In the genomic region with DNA sequence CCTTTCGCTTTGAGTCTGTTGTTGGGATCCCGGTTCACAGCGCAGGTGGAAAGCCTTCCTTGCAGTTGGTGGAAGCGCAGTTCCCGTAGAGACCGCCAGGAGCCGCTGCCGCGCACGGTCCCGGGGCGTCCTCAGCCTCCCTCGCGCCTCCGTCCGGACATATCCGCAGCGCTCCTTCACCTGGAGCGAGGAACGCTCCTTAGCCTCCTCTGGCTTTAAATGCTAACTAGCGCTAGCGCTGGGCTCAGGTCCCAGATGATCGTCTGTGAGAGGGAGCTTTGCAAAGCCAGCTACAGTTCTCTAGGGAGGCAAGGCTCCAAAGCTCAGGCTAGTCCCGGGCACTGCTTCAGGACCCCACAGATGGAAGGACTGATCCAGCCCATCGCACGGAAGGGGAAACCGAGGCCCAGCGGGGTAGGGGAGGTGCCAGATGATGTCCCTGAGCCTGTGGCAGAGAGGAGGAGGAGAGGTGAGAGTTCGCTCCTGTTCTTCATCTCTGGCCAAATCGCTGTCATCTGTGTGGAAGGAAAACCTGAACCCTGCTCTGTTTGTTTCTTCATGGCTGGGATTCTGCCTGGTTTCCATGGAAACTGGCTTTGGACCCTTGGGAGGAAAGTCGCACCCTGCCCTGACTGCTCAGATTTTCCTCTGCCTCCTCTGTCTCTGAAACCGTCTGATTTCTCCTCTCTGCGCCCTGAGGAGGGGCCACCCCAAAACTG, we compare ENCODE assay signal across 8 cellular contexts. TPM values are rescaled to one million over a fixed set of nuclear protein-coding genes. Genes with fewer than 3 reads are reported as not detected.
DNase-seq lines count a peak whose midpoint lies in the region; ATAC-seq and TF ChIP-seq lines count a peak whose summit lies in the region.

No MANE protein-coding gene starts in this region.

- H3K4me2 ChIP-seq in fibroblast of lung (ENCODE audit: extremely low read depth, insufficient read depth, low read length) = peak overlapping the region; percentile 89

- DNase-seq in COLO668 (lab: John Stamatoyannopoulos, UW; ENCODE audit: unreplicated experiment) (peak; percentile 65), HT-29 (ENCODE audit: low spot score) (peak; percentile 73), OCI-M1 (lab: John Stamatoyannopoulos, UW) (peak; percentile 84), fibroblast of lung (ENCODE audit: low read depth in 2 of 2) (peak; percentile 62 to 66)
- DNase-seq in activated T-cell treated with anti-CD3 and anti-CD28 coated beads, Interleukin-2, amount 50 U/mL, for 24 hours = peak; percentile 90
- DNase-seq in naive thymus-derived CD4-positive, alpha-beta T cell = peak; percentile 55 to 86 (median 75)
- DNase-seq in stimulated activated effector memory CD8-positive, alpha-beta T cell treated with anti-CD3 and anti-CD28 coated beads, Interleukin-12 subunit alpha, Interleukin-12 subunit beta, amount 100 ng/mL, for 72 hours (ENCODE audit: low spot score in 2 of 2) = peak; percentile 85 to 91

- H3K27me3 Mint-ChIP-seq in activated T-cell treated with anti-CD3 and anti-CD28 coated beads, Interleukin-2, amount 50 U/mL, for 24 hours = peaks cover 18% of the 10 kb centered on the region
- peaks cover 0 to 33% (median 10%) of the 10 kb centered on the region in 5 donors for H3K27me3 Mint-ChIP-seq in naive thymus-derived CD4-positive, alpha-beta T cell

- peaks cover 5% of the 10 kb centered on the region for H3K4me1 Mint-ChIP-seq in activated T-cell treated with anti-CD3 and anti-CD28 coated beads, Interleukin-2, amount 50 U/mL, for 24 hours (ENCODE audit: low read depth)
- H3K4me1 Mint-ChIP-seq in naive thymus-derived CD4-positive, alpha-beta T cell = peaks cover 0 to 16% (median 5%) of the 10 kb centered on the region in 7 donors
- peaks cover 6% of the 10 kb centered on the region for H3K4me1 Mint-ChIP-seq in stimulated activated effector memory CD8-positive, alpha-beta T cell treated with anti-CD3 and anti-CD28 coated beads, Interleukin-12 subunit alpha, Interleukin-12 subunit beta, amount 100 ng/mL, for 72 hours

- H3K9ac ChIP-seq in fibroblast of lung (ENCODE audit: insufficient read depth, low read length) = peak overlapping the region; percentile 40

- H3K9me3 Mint-ChIP-seq in activated T-cell treated with anti-CD3 and anti-CD28 coated beads, Interleukin-2, amount 50 U/mL, for 24 hours = no peaks in the 10 kb centered on the region
- no peaks in the 10 kb centered on the region for H3K9me3 Mint-ChIP-seq in naive thymus-derived CD4-positive, alpha-beta T cell
- no peaks in the 10 kb centered on the region for H3K9me3 Mint-ChIP-seq in stimulated activated effector memory CD8-positive, alpha-beta T cell treated with anti-CD3 and anti-CD28 coated beads, Interleukin-12 subunit alpha, Interleukin-12 subunit beta, amount 100 ng/mL, for 72 hours

- CTCF ChIA-PET in naive thymus-derived CD4-positive, alpha-beta T cell (lab: Charles Lee) = interaction anchor here (0.5 to 8.0 kb wide), 7 partner anchors 9 to 206 kb away, joined by 3 to 83 read pairs (median 3); no protein-coding TSS in a partner anchor

- peaks cover 4% of the 10 kb centered on the region for H3K27me3 ChIP-seq in fibroblast of lung (ENCODE audit: control insufficient read depth, insufficient read depth, low read length)
- H3K27me3 ChIP-seq in naive thymus-derived CD4-positive, alpha-beta T cell (ENCODE audit: control insufficient read depth in 2 of 2, insufficient read depth in 2 of 2, low read length in 2 of 2) = no peaks in the 10 kb centered on the region

- intact Hi-C loops in naive thymus-derived CD4-positive, alpha-beta T cell (cut with micrococcal nuclease) = loop anchor here (1.0 to 5.0 kb wide), 7 partner anchors 25 to 1622 kb away; no protein-coding TSS in a partner anchor

- peaks cover 14% of the 10 kb centered on the region for H3K4me1 ChIP-seq in fibroblast of lung (ENCODE audit: control insufficient read depth, extremely low read depth, insufficient read depth, low read length)
- H3K4me1 ChIP-seq in naive thymus-derived CD4-positive, alpha-beta T cell (ENCODE audit: control insufficient read depth in 2 of 2, insufficient read depth in 2 of 2, low read length in 2 of 2) = no peaks in the 10 kb centered on the region

- no peaks in the 10 kb centered on the region for H3K36me3 ChIP-seq in fibroblast of lung (ENCODE audit: control insufficient read depth, insufficient read depth, low read length)
- no peaks in the 10 kb centered on the region for H3K36me3 ChIP-seq in naive thymus-derived CD4-positive, alpha-beta T cell (ENCODE audit: control insufficient read depth in 2 of 3, insufficient read depth in 3 of 3, low read length in 3 of 3)

- no peaks in the 10 kb centered on the region for H3K9me3 ChIP-seq in fibroblast of lung (ENCODE audit: control insufficient read depth, insufficient read depth, low read depth, low read length)
- H3K9me3 ChIP-seq in naive thymus-derived CD4-positive, alpha-beta T cell (ENCODE audit: control insufficient read depth in 2 of 3, low read length in 3 of 3) = no peaks in the 10 kb centered on the region

- no peaks in the 10 kb centered on the region for H4K20me1 ChIP-seq in fibroblast of lung (ENCODE audit: control insufficient read depth, extremely low read depth, insufficient read depth, low read length)

- H3K27ac Mint-ChIP-seq in activated T-cell treated with anti-CD3 and anti-CD28 coated beads, Interleukin-2, amount 50 U/mL, for 24 hours = no peak overlapping the region
- H3K27ac Mint-ChIP-seq in naive thymus-derived CD4-positive, alpha-beta T cell = no peak overlapping the region
- no peak overlapping the region for H3K27ac Mint-ChIP-seq in stimulated activated effector memory CD8-positive, alpha-beta T cell treated with anti-CD3 and anti-CD28 coated beads, Interleukin-12 subunit alpha, Interleukin-12 subunit beta, amount 100 ng/mL, for 72 hours

- TF ChIP-seq CTCF in fibroblast of lung (conservative IDR thresholded peaks at IDR 0.05 in 1 of 2, IDR thresholded peaks at IDR 0.05 in 1 of 2; ENCODE audit: low read depth in 1 of 2, low read length in 2 of 2) = peak; percentile 94 to 100

- no peaks in the 10 kb centered on the region for H3K79me2 ChIP-seq in fibroblast of lung (ENCODE audit: control insufficient read depth, insufficient read depth, low read length)

- POLR2A ChIA-PET in naive thymus-derived CD4-positive, alpha-beta T cell (lab: Charles Lee) = interaction anchor here (0.9 kb wide), 1 partner anchor 11 kb away, joined by 3 read pairs; no protein-coding TSS in a partner anchor

- peak; percentile 84 for ATAC-seq in GM19467 (IDR thresholded peaks at IDR 0.05; ENCODE audit: unreplicated experiment)
- peak; percentile 94 for ATAC-seq in naive thymus-derived CD4-positive, alpha-beta T cell
- peak; percentile 89 for ATAC-seq in stimulated activated effector memory CD8-positive, alpha-beta T cell treated with anti-CD3 and anti-CD28 coated beads, Interleukin-12 subunit alpha, Interleukin-12 subunit beta, amount 100 ng/mL, for 72 hours

- no peak overlapping the region for H3K27ac ChIP-seq in fibroblast of lung (ENCODE audit: insufficient read depth, low read length)
- no peak overlapping the region for H3K27ac ChIP-seq in naive thymus-derived CD4-positive, alpha-beta T cell (ENCODE audit: low read depth, low read length)

- H3K4me3 Mint-ChIP-seq in activated T-cell treated with anti-CD3 and anti-CD28 coated beads, Interleukin-2, amount 50 U/mL, for 24 hours = peak overlapping the region; percentile 14
- peak overlapping the region in 9 of 10 donors; percentile 40 to 75 (median 59) for H3K4me3 Mint-ChIP-seq in naive thymus-derived CD4-positive, alpha-beta T cell
- peak overlapping the region; percentile 43 for H3K4me3 Mint-ChIP-seq in stimulated activated effector memory CD8-positive, alpha-beta T cell treated with anti-CD3 and anti-CD28 coated beads, Interleukin-12 subunit alpha, Interleukin-12 subunit beta, amount 100 ng/mL, for 72 hours

- peak overlapping the region; percentile 64 for H2AFZ ChIP-seq in fibroblast of lung (ENCODE audit: low read length)

- H3K36me3 Mint-ChIP-seq in activated T-cell treated with anti-CD3 and anti-CD28 coated beads, Interleukin-2, amount 50 U/mL, for 24 hours (ENCODE audit: low read depth) = no peaks in the 10 kb centered on the region
- no peaks in the 10 kb centered on the region for H3K36me3 Mint-ChIP-seq in naive thymus-derived CD4-positive, alpha-beta T cell
- no peaks in the 10 kb centered on the region for H3K36me3 Mint-ChIP-seq in stimulated activated effector memory CD8-positive, alpha-beta T cell treated with anti-CD3 and anti-CD28 coated beads, Interleukin-12 subunit alpha, Interleukin-12 subunit beta, amount 100 ng/mL, for 72 hours

- peak overlapping the region; percentile 22 to 47 (median 36) for H3K4me3 ChIP-seq in fibroblast of lung (replicated peaks in 1 of 4; ENCODE audit: control extremely low read depth in 1 of 4, insufficient read depth in 1 of 4, low read depth in 3 of 4, low read length in 4 of 4)
- H3K4me3 ChIP-seq in naive thymus-derived CD4-positive, alpha-beta T cell (ENCODE audit: low read length) = peak overlapping the region; percentile 40

RNA-seq across cellular contexts. Expression of a gene that starts 31.4 kb away (rescaled TPM):
- total RNA-seq in HT-29 (2014; rRNA removed; shearing (Covaris generic)) = not detected in 2 replicates
- 41.0 and 43.9 TPM in 2 replicates for total RNA-seq in fibroblast of lung
- 13.3 and 15.9 TPM in 2 replicates for polyA plus RNA-seq in fibroblast of lung
- 13.1 and 15.3 TPM in 2 replicates for polyA plus RNA-seq in fibroblast of lung (2012)
- 12.2 and 12.6 TPM in 2 replicates for polyA minus RNA-seq in fibroblast of lung (ENCODE audit: low replicate concordance)
- under 1 TPM in 2 of 5 experiments, not detected in 3; 0.05 to 0.31 TPM for total RNA-seq in naive thymus-derived CD4-positive, alpha-beta T cell
- polyA plus RNA-seq in naive thymus-derived CD4-positive, alpha-beta T cell = not detected

Comparison
In these comparisons a context has a peak if more than half of its experiments do, and no peak if none do; other contexts are left out.
1. RNA of a gene that starts 31.4 kb away (total RNA-seq): 41.0 to 43.9 TPM in fibroblast of lung; 0.05 to 0.31 TPM in naive thymus-derived CD4-positive, alpha-beta T cell and not detected in HT-29; every median in the first group is over 10 times any median in the second.
2. Peak in every context shown above with its lines, with median percentiles within 50 percentile points of each other: DNase-seq, ATAC-seq and H3K4me3 Mint-ChIP-seq.